ENCODE assay signal across 23 cellular contexts in the genomic region with DNA sequence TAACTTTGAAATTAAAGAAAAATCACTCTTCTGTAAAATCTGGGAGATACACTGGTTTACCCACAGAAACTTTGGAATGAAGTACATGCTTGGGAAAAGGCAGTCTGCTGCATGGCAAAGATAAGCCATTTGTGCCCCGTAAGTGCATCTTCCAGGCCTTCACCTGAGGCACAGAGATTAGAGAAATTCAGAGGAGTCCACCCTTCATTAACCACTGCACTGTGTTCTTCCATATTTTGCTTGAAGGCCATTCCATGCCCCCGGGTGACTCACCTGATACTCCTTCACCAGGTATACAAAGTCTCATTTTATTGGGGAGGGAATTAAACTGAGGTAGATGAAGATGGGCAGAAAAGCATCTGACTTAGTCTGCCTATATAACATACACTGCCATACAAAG. TPM values are rescaled to one million over a fixed set of nuclear protein-coding genes. Genes with fewer than 3 reads are reported as not detected.
A peak's percentile ranks its signal among the peaks of the same experiment; 100 is the strongest.
DNase-seq lines count a peak whose midpoint lies in the region; ATAC-seq and TF ChIP-seq lines count a peak whose summit lies in the region.
"Had no signal": no experiment of that assay in that cellular context is flagged by ENCODE, and none has a peak within 500 bp of the region (broad histone marks: within the 10 kb centered on the region; RNA-seq: fewer than 3 reads in every experiment).

No MANE protein-coding gene starts in this region.

- TF ChIP-seq POLR2A in suprapubic skin (IDR thresholded peaks at IDR 0.05) (no peak), adrenal gland (IDR thresholded peaks at IDR 0.05) (no peak)

- H3K4me3 ChIP-seq in muscle layer of duodenum (ENCODE audit: low read depth in 1 of 2, low read length in 2 of 2) (peak overlapping the region; percentile 78 to 86), suprapubic skin (no peak overlapping the region), adrenal gland (no peak overlapping the region)
- H3K4me3 ChIP-seq: BLaER1 treated with 17β-estradiol and CSF1 and Interleukin-3, amounts not matched to agents 10 nM and 100 nM; skin epidermis had no signal

- H3K36me3 Mint-ChIP-seq in HFFc6 (ENCODE audit: low read depth) (peaks cover 90% of the 10 kb centered on the region), chondrocyte (ENCODE audit: low read depth) (peaks cover 17% of the 10 kb centered on the region)

- intact Hi-C loops in adrenal gland (cut with DNase I): no loop called here

- DNase-seq in HFFc6 (no peak), chondrocyte (ENCODE audit: low spot score) (no peak), suprapubic skin (ENCODE audit: low spot score in 2 of 2) (no peak), adrenal gland (no peak), NCI-H748 treated with DMSO at 0.1 percent for 48 hours (lab: John Stamatoyannopoulos, UW) (no peak), DMS79 treated with DMSO at 0.1 percent for 48 hours (lab: John Stamatoyannopoulos, UW) (no peak)
- DNase-seq: ACHN; activated B cell treated with CpG ODN at 0.5 μM for 24 hours; activated CD4-positive, alpha-beta T cell treated with anti-CD3 and anti-CD28 coated beads, Interleukin-2, amount 50 U/mL, for 48 hours; amniotic stem cell; central memory CD4-positive, alpha-beta T cell; effector CD8-positive, alpha-beta T cell; head of caudate nucleus; naive thymus-derived CD4-positive, alpha-beta T cell; NCI-H1105 treated with DMSO at 0.1 percent for 48 hours; NCI-H524; stimulated activated CD4-positive, alpha-beta T cell treated with anti-CD3 and anti-CD28 coated beads, Interleukin-4, amount 100 ng/mL, for 1 hour had no signal

- no peak for ATAC-seq in GM19351 (IDR thresholded peaks at IDR 0.05; ENCODE audit: unreplicated experiment)
- ATAC-seq: esophagus mucosa; naive thymus-derived CD4-positive, alpha-beta T cell; SK-N-SH treated with all-trans-retinoic acid at 6 μM for 48 hours had no signal

- TF ChIP-seq CTCF in HFFc6 (IDR thresholded peaks at IDR 0.05) (no peak), chondrocyte (IDR thresholded peaks at IDR 0.05) (no peak), suprapubic skin (IDR thresholded peaks at IDR 0.05) (no peak), adrenal gland (IDR thresholded peaks at IDR 0.05) (no peak)

- H3K27me3 ChIP-seq in muscle layer of duodenum (ENCODE audit: low read depth, low read length) (no peaks in the 10 kb centered on the region), suprapubic skin (no peaks in the 10 kb centered on the region), adrenal gland (no peaks in the 10 kb centered on the region)

- whole genome bisulfite sequencing in suprapubic skin: 91% methylated on average over 2 of the region's 2 CpGs
- WGBS in adrenal gland, 4 donors: 89 to 100% (median 92%) methylated on average over 2 of the region's 2 CpGs

- H3K4me3 Mint-ChIP-seq in HFFc6 (no peak overlapping the region), chondrocyte (ENCODE audit: unreplicated experiment) (peak overlapping the region; percentile 45)
- H3K4me3 Mint-ChIP-seq: activated B cell treated with CpG ODN at 0.5 μM for 24 hours; naive thymus-derived CD4-positive, alpha-beta T cell had no signal

- H3K9me3 ChIP-seq in muscle layer of duodenum (ENCODE audit: control insufficient read depth in 1 of 2, low read length in 2 of 2): no peaks in the 10 kb centered on the region
- no peaks in the 10 kb centered on the region for H3K9me3 ChIP-seq in suprapubic skin
- H3K9me3 ChIP-seq in adrenal gland (replicated peaks in 1 of 3): no peaks in the 10 kb centered on the region
- H3K9me3 ChIP-seq: BLaER1 treated with 17β-estradiol and CSF1 and Interleukin-3, amounts not matched to agents 10 nM and 100 nM had no signal

- TF ChIP-seq EP300 in suprapubic skin (IDR thresholded peaks at IDR 0.05): no peak

- H3K4me1 ChIP-seq in muscle layer of duodenum (ENCODE audit: control insufficient read depth in 1 of 2, insufficient read depth in 2 of 2, low read length in 2 of 2): peaks cover 14 to 70% of the 10 kb centered on the region in 2 donors
- peaks cover 63% of the 10 kb centered on the region for H3K4me1 ChIP-seq in suprapubic skin
- peaks cover 17 to 82% of the 10 kb centered on the region in 2 donors for H3K4me1 ChIP-seq in adrenal gland (replicated peaks in 1 of 2)

- H3K27me3 Mint-ChIP-seq in HFFc6 (ENCODE audit: insufficient read depth) (no peaks in the 10 kb centered on the region; the same call in 1 of the 2 replicates), chondrocyte (ENCODE audit: low read depth) (no peaks in the 10 kb centered on the region)
- H3K27me3 Mint-ChIP-seq: activated B cell treated with CpG ODN at 0.5 μM for 24 hours had no signal

- H3K36me3 ChIP-seq in muscle layer of duodenum (ENCODE audit: control insufficient read depth in 1 of 2, insufficient read depth in 2 of 2, low read length in 2 of 2) (peaks cover 9 to 20% of the 10 kb centered on the region in 2 donors), suprapubic skin (no peaks in the 10 kb centered on the region), adrenal gland (replicated peaks in 1 of 2) (no peaks in the 10 kb centered on the region)

- H3K4me1 Mint-ChIP-seq in HFFc6 (ENCODE audit: low read depth): peaks cover 86% of the 10 kb centered on the region
- H3K4me1 Mint-ChIP-seq in chondrocyte (ENCODE audit: low read depth): peaks cover 83% of the 10 kb centered on the region

- H3K27ac Mint-ChIP-seq in HFFc6 (peak overlapping the region; percentile 41; the same call in 1 of the 2 replicates), chondrocyte (ENCODE audit: unreplicated experiment) (peak overlapping the region; percentile 89)
- H3K27ac Mint-ChIP-seq: activated B cell treated with CpG ODN at 0.5 μM for 24 hours had no signal

- H3K27ac ChIP-seq in muscle layer of duodenum (ENCODE audit: low read length) (peak overlapping the region; percentile 98), suprapubic skin (peak overlapping the region; percentile 26), adrenal gland (peak overlapping the region in 2 of 5 donors; percentile 39 to 46)
- H3K27ac ChIP-seq: BLaER1 treated with 17β-estradiol and CSF1 and Interleukin-3, amounts not matched to agents 10 nM and 100 nM had no signal

- no peaks in the 10 kb centered on the region for H3K9me3 Mint-ChIP-seq in HFFc6
- no peaks in the 10 kb centered on the region for H3K9me3 Mint-ChIP-seq in chondrocyte (ENCODE audit: low read depth)
- H3K9me3 Mint-ChIP-seq: activated B cell treated with CpG ODN at 0.5 μM for 24 hours; naive thymus-derived CD4-positive, alpha-beta T cell had no signal

RNA-seq across cellular contexts. Expression of a gene that starts 53.0 kb away (rescaled TPM):
- total RNA-seq in HFFc6 (2021; fragmentation: NEBNext Ultra II Directional; extraction: Animal tissue kit (Norgen Biotek cat#: 25700)): 10 to 100 TPM; 27.8 to 47.0 (median 38.1) TPM
- total RNA-seq in chondrocyte (19.5 to 57.6 TPM (median 22.3 TPM) in 3 replicates), suprapubic skin (10 to 100 TPM; 13.2 to 17.1 (median 13.5) TPM), adrenal gland (10 to 100 TPM; 16.2 to 48.6 (median 27.4) TPM)
- polyA plus RNA-seq in adrenal gland: 10 to 100 TPM; 31.0 to 75.6 (median 31.9) TPM

Comparison
In these comparisons a context has a peak if more than half of its experiments do, and no peak if none do; other contexts are left out.
1. H3K4me3 ChIP-seq: peak in muscle layer of duodenum (2 of 2); none in suprapubic skin (single experiment) and adrenal gland (0 of 4).